In the genomic region with DNA sequence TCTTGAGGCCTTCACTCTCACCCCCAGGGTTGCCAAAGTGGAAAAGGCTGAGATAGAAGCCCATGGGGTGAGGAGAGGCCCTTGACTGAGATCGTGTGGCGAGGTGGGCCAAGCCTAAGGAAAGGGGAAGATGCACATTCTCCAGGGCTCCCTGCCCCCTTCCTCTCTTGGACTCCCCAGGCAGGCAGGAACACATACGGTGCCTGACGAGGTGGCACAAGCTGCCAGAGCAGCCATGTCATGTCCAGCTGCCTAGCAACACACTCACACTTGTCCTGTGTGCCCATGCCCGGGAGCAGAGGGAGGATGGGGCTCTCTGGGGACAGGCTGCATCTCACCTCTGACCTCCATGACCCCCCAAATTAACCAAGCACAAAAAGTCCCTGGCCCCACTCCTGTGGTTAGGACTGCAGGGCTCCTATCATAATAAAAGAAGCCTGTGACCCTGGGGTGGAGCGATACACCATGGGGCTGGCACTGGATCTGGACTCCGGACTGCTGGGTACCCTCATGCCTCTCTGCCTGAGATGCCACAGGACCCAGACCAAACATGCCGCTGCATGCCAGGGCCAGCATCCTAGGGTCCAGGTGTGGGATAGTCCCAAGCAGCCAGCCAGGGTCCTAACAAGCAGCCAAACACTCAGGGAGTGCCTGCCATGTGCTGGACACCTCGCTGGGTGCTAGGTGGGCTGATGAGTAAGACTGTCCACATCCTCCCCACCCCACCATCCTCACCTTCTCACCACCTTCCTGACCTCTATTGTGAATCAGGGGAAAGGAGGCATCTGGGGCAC, we compare ENCODE assay signal across 1 cellular context.
TF ChIP-seq lines count a peak whose summit lies in the region.

No MANE protein-coding gene starts in this region.

TF ChIP-seq in HCT116, 20 proteins besides CTCF, POLR2A, EP300 and RAD21 (continued from another document):
- TF ChIP-seq REST (IDR thresholded peaks at IDR 0.05; ENCODE audit: low read depth), result no peak
